ENCODE assay signal across 9 cellular contexts in the genomic region with DNA sequence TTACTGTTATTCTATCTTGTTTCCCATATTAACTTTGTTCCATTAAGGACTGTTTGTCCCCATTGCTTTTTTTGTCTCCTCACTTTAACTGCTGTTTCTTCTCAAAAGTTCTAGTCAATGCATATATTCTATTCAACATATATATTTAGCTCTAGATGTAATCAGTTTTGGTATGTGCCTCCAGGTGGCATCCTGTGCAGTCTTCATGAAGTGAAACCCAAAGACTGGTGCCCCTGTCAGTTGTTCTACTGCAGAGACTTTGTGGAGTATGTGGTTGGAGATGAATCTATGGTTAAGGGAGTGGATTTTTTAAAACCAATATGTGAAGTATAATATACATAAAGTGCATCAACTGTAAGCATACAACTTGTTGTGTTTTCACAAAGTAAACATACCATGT.
"Had no signal": no experiment of that assay in that cellular context is flagged by ENCODE, and none has a peak within 500 bp of the region (broad histone marks: within the 10 kb centered on the region; RNA-seq: fewer than 3 reads in every experiment).

No MANE protein-coding gene starts in this region.

- H3K9ac ChIP-seq: GM23248 had no signal

- H3K4me3 ChIP-seq: GM23248, HAP-1, K562 had no signal

- H3K9me3 ChIP-seq: HAP-1 had no signal

- H2AFZ ChIP-seq: GM23248 had no signal

- ATAC-seq: HCT116, HepG2, K562 had no signal

- DNase-seq: GM23248, GOT3, H7, HFFc6 had no signal

- H3K4me1 ChIP-seq: HAP-1 had no signal

- H3K27ac ChIP-seq: GM23248, HL-60 had no signal
